In the genomic region with DNA sequence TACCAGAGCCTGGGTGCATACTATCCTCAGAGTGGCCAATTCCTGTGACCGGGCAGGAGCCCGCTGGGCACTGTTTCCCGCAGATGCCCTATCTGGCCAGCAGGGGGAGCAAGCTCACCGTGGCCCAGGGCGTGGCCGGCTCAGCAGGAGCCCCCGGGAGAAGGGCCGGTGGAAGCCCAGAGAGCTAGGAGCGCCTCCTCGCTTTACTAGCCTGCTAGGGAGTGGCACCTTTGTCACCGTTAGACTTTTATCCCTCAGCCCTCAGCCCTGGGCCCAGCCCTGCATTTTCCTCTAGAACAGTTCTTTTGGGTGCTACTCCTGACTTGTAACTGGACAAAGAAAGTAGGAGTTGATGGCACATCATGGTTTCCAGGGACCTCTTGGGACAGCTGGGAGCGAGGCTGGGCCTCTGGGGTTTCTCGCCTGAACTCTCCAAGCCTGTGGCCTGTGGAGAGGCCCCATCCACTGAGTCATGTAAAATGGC, we compare ENCODE assay signal across 7 cellular contexts. TPM values are rescaled to one million over a fixed set of nuclear protein-coding genes. Genes with fewer than 3 reads are reported as not detected.
DNase-seq lines count a peak whose midpoint lies in the region; ATAC-seq, FAIRE-seq and TF ChIP-seq lines count a peak whose summit lies in the region.

No MANE protein-coding gene starts in this region.

- H3K9me3 ChIP-seq in right cardiac atrium (ENCODE audit: control insufficient read depth, low read length) (no peaks in the 10 kb centered on the region), small intestine (ENCODE audit: control insufficient read depth, low read depth) (no peaks in the 10 kb centered on the region)

- no peak overlapping the region for H3K4me3 Mint-ChIP-seq in HFFc6
- no peak overlapping the region for H3K4me3 Mint-ChIP-seq in T-helper 2 cell treated with Interferon-gamma antibody and Interleukin-4, amounts not matched to agents 5 μg/mL and 100 μg/mL, for 36 hours

- peaks cover 6% of the 10 kb centered on the region; the same call in 1 of the 2 replicates for H3K4me1 Mint-ChIP-seq in HFFc6 (ENCODE audit: low read depth)
- H3K4me1 Mint-ChIP-seq in T-helper 2 cell treated with Interferon-gamma antibody and Interleukin-4, amounts not matched to agents 5 μg/mL and 100 μg/mL, for 36 hours (ENCODE audit: low read depth): peaks cover 6% of the 10 kb centered on the region

- H3K27me3 Mint-ChIP-seq in HFFc6 (ENCODE audit: insufficient read depth): peaks cover 21% of the 10 kb centered on the region
- H3K27me3 Mint-ChIP-seq in T-helper 2 cell treated with Interferon-gamma antibody and Interleukin-4, amounts not matched to agents 5 μg/mL and 100 μg/mL, for 36 hours (ENCODE audit: low read depth): peaks cover 5% of the 10 kb centered on the region

- no peak for TF ChIP-seq POLR2A in GM12891 (IDR thresholded peaks at IDR 0.05; ENCODE audit: low read depth, low read length)

- TF ChIP-seq CTCF in HFFc6 (IDR thresholded peaks at IDR 0.05): peak; percentile 99

- H3K4me3 ChIP-seq in right cardiac atrium (ENCODE audit: low read length) (no peak overlapping the region), small intestine (ENCODE audit: low read depth in 1 of 2, low read length in 2 of 2) (no peak overlapping the region)

- DNase-seq in GM12891 (ENCODE audit: insufficient read length, low spot score) (peak; percentile 76), HFFc6 (peak; percentile 43), NCI-H1048 (lab: John Stamatoyannopoulos, UW) (peak; percentile 24), amniotic epithelial cell (ENCODE audit: low read depth) (peak; percentile 38), right cardiac atrium (peak; percentile 46 to 78 (median 68)), small intestine (peak; percentile 67)
- peak; percentile 62 for DNase-seq in T-helper 2 cell treated with Interferon-gamma antibody and Interleukin-4, amounts not matched to agents 5 μg/mL and 100 μg/mL, for 36 hours (ENCODE audit: low spot score)

- 36% methylated on average over 13 of the region's 13 CpGs for WGBS in right cardiac atrium
- 17 to 20% (median 17%) methylated on average over 13 of the region's 13 CpGs for WGBS in small intestine, 3 donors

- intact Hi-C loops in right cardiac atrium (cut with DNase I): loop anchor here in 1 of 4 donors (10.0 kb wide), 1 partner anchor 472 kb away; no protein-coding TSS in a partner anchor

- H3K27ac ChIP-seq in right cardiac atrium (ENCODE audit: low read length) (no peak overlapping the region), small intestine (ENCODE audit: low read depth in 1 of 2, low read length in 1 of 2) (no peak overlapping the region)

- FAIRE-seq in GM12891 (lab: Jason Lieb, UNC): peak; percentile 87
- no peak for FAIRE-seq in small intestine (lab: Jason Lieb, UNC)

- no peaks in the 10 kb centered on the region for H3K36me3 ChIP-seq in small intestine (ENCODE audit: control insufficient read depth in 2 of 2, insufficient read depth in 2 of 2, low read length in 2 of 2)

- H3K36me3 Mint-ChIP-seq in HFFc6 (ENCODE audit: low read depth): no peaks in the 10 kb centered on the region
- H3K36me3 Mint-ChIP-seq in T-helper 2 cell treated with Interferon-gamma antibody and Interleukin-4, amounts not matched to agents 5 μg/mL and 100 μg/mL, for 36 hours (ENCODE audit: low read depth): no peaks in the 10 kb centered on the region

- peak; percentile 86 to 91 for ATAC-seq in right cardiac atrium

- H3K4me1 ChIP-seq in right cardiac atrium (ENCODE audit: control insufficient read depth, insufficient read depth, low read length) (no peaks in the 10 kb centered on the region), small intestine (ENCODE audit: control insufficient read depth in 2 of 2, insufficient read depth in 1 of 2, low read depth in 1 of 2, low read length in 1 of 2) (no peaks in the 10 kb centered on the region)

- H3K27me3 ChIP-seq in right cardiac atrium (ENCODE audit: control insufficient read depth, insufficient read depth) (no peaks in the 10 kb centered on the region), small intestine (ENCODE audit: control insufficient read depth in 2 of 2, insufficient read depth in 2 of 2, low read length in 2 of 2) (no peaks in the 10 kb centered on the region)

- no peak overlapping the region for H3K27ac Mint-ChIP-seq in HFFc6
- H3K27ac Mint-ChIP-seq in T-helper 2 cell treated with Interferon-gamma antibody and Interleukin-4, amounts not matched to agents 5 μg/mL and 100 μg/mL, for 36 hours: no peak overlapping the region

- H3K9me3 Mint-ChIP-seq in HFFc6: 0 out of 2 replicates have a peak, but pooled peaks cover 10% of the 10 kb centered on the region
- no peaks in the 10 kb centered on the region for H3K9me3 Mint-ChIP-seq in T-helper 2 cell treated with Interferon-gamma antibody and Interleukin-4, amounts not matched to agents 5 μg/mL and 100 μg/mL, for 36 hours

TF ChIP-seq in GM12891, 5 proteins besides CTCF, POLR2A, EP300 and RAD21:
- TF ChIP-seq POLR2AphosphoS5 (IDR thresholded peaks at IDR 0.05; ENCODE audit: low read depth, low read length) (no peak), TAF1 (IDR thresholded peaks at IDR 0.05; ENCODE audit: low read depth, low read length) (no peak), PAX5 (IDR thresholded peaks at IDR 0.05; ENCODE audit: insufficient read depth, low read length, severe bottlenecking) (no peak), SPI1 (IDR thresholded peaks at IDR 0.05; ENCODE audit: low read depth, low read length) (no peak), POU2F2 (IDR thresholded peaks at IDR 0.05; ENCODE audit: low read depth, low read length) (no peak)

RNA-seq across cellular contexts. Expression of gene TMEM177, which starts 24.0 kb away (rescaled TPM):
- polyA plus RNA-seq in GM12891 (2012; ENCODE audit: low read depth, missing spikeins): 9.4 TPM
- total RNA-seq in HFFc6 (2021; fragmentation: NEBNext Ultra II Directional; extraction: Animal tissue kit (Norgen Biotek cat#: 25700)): 1 to 10 TPM; 5.9 to 8.7 (median 6.8) TPM
- 10 to 100 TPM in 2 of 4 donors, 1 to 10 TPM in 2; 6.6 to 10.9 (median 9.9) TPM for total RNA-seq in right cardiac atrium
- polyA plus RNA-seq in right cardiac atrium: 10.7 TPM
- 10 to 100 TPM; 19.5 to 28.9 (median 27.1) TPM for polyA plus RNA-seq in small intestine

RNA-seq across cellular contexts. Expression of gene PTPN4, which starts 56.8 kb away (rescaled TPM):
- polyA plus RNA-seq in GM12891 (2012; ENCODE audit: low read depth, missing spikeins): 6.3 TPM
- total RNA-seq in HFFc6 (2021; fragmentation: NEBNext Ultra II Directional; extraction: Animal tissue kit (Norgen Biotek cat#: 25700)): 10 to 100 TPM; 12.0 to 20.3 (median 14.8) TPM
- total RNA-seq in right cardiac atrium: 10 to 100 TPM; 28.4 to 42.6 (median 38.7) TPM
- polyA plus RNA-seq in right cardiac atrium (6.5 TPM), small intestine (1 to 10 TPM; 1.9 to 6.9 (median 5.1) TPM)

Comparison
In these comparisons a context has a peak if more than half of its experiments do, and no peak if none do; other contexts are left out.
1. DNase-seq: peak in every context shown above with its lines; median percentile 76 in GM12891; 68 in right cardiac atrium; 67 in small intestine; 62 in T-helper 2 cell treated with Interferon-gamma antibody and Interleukin-4, amounts not matched to agents 5 μg/mL and 100 μg/mL, for 36 hours; 43 in HFFc6; 38 in amniotic epithelial cell; 24 in NCI-H1048.